Comparison of ENCODE assay signal across 16 cellular contexts in genomic region chr16:81327483-81328196, GRCh38.
"Had no signal": no experiment of that assay in that cellular context is flagged by ENCODE, and none has a peak within 500 bp of the region (broad histone marks: within the 10 kb centered on the region; RNA-seq: fewer than 3 reads in every experiment).

No MANE protein-coding gene starts in this region.

- H3K9me3 ChIP-seq: sigmoid colon had no signal

- H3K36me3 ChIP-seq: sigmoid colon had no signal

- H3K4me3 Mint-ChIP-seq: activated CD8-positive, alpha-beta T cell treated with anti-CD3 and anti-CD28 coated beads for 36 hours; activated naive CD8-positive, alpha-beta T cell treated with anti-CD3 and anti-CD28 coated beads, Interleukin-2, amount 10 ng/mL, durations not matched to agents 7 days and 5 days; activated T-cell treated with anti-CD3 and anti-CD28 coated beads, Interleukin-2, amount 50 U/mL, for 72 hours; nephron; stimulated activated naive CD8-positive, alpha-beta T cell treated with anti-CD3 and anti-CD28 coated beads, Interleukin-15, Interleukin-2, amounts not matched to agents 100 ng/mL and 50 ng/mL, for 24 hours had no signal

- H3K27me3 Mint-ChIP-seq: activated CD8-positive, alpha-beta T cell treated with anti-CD3 and anti-CD28 coated beads for 36 hours; activated naive CD8-positive, alpha-beta T cell treated with anti-CD3 and anti-CD28 coated beads, Interleukin-2, amount 10 ng/mL, durations not matched to agents 7 days and 5 days; progenitor cell of endocrine pancreas; stimulated activated naive CD8-positive, alpha-beta T cell treated with anti-CD3 and anti-CD28 coated beads, Interleukin-15, Interleukin-2, amounts not matched to agents 100 ng/mL and 50 ng/mL, for 24 hours had no signal

- H3K27me3 ChIP-seq: sigmoid colon had no signal

- H3K9me3 Mint-ChIP-seq: activated CD8-positive, alpha-beta T cell treated with anti-CD3 and anti-CD28 coated beads for 36 hours; activated naive CD8-positive, alpha-beta T cell treated with anti-CD3 and anti-CD28 coated beads, Interleukin-2, amount 10 ng/mL, durations not matched to agents 7 days and 5 days; activated T-cell treated with anti-CD3 and anti-CD28 coated beads, Interleukin-2, amount 50 U/mL, for 72 hours; nephron; stimulated activated naive CD8-positive, alpha-beta T cell treated with anti-CD3 and anti-CD28 coated beads, Interleukin-15, Interleukin-2, amounts not matched to agents 100 ng/mL and 50 ng/mL, for 24 hours had no signal

- H3K27ac Mint-ChIP-seq: activated CD8-positive, alpha-beta T cell treated with anti-CD3 and anti-CD28 coated beads for 36 hours; activated naive CD8-positive, alpha-beta T cell treated with anti-CD3 and anti-CD28 coated beads, Interleukin-2, amount 10 ng/mL, durations not matched to agents 7 days and 5 days; activated T-cell treated with anti-CD3 and anti-CD28 coated beads, Interleukin-2, amount 50 U/mL, for 72 hours; progenitor cell of endocrine pancreas; stimulated activated naive CD8-positive, alpha-beta T cell treated with anti-CD3 and anti-CD28 coated beads, Interleukin-15, Interleukin-2, amounts not matched to agents 100 ng/mL and 50 ng/mL, for 24 hours had no signal

- ATAC-seq: activated CD8-positive, alpha-beta T cell treated with anti-CD3 and anti-CD28 coated beads for 36 hours; activated T-cell treated with anti-CD3 and anti-CD28 coated beads, Interleukin-2, amount 50 U/mL, for 72 hours; left cardiac atrium had no signal

- H3K4me3 ChIP-seq: sigmoid colon had no signal

- DNase-seq: activated CD8-positive, alpha-beta memory T cell treated with anti-CD3 and anti-CD28 coated beads, Interleukin-2, amount 50 U/mL, for 4 hours; activated CD8-positive, alpha-beta T cell treated with anti-CD3 and anti-CD28 coated beads for 36 hours; activated naive CD8-positive, alpha-beta T cell treated with anti-CD3 and anti-CD28 coated beads, Interleukin-2, amount 10 ng/mL, durations not matched to agents 7 days and 5 days; activated T-cell treated with anti-CD3 and anti-CD28 coated beads, Interleukin-2, amount 50 U/mL, for 72 hours; cortex of kidney; effector memory CD4-positive, alpha-beta T cell; erythroblast; left cardiac atrium; occipital lobe; sigmoid colon; stimulated activated CD4-positive, alpha-beta T cell treated with anti-CD3 and anti-CD28 coated beads, Interleukin-4, amount 100 ng/mL, for 1 hour; stimulated activated CD8-positive, alpha-beta memory T cell treated with anti-CD3 and anti-CD28 coated beads, Interleukin-4, amount 100 ng/mL, for 48 hours; T-helper 9 cell had no signal
